1 cellular context compared by ENCODE assay signal in genomic region chr22:31085928-31086327, GRCh38.
TF ChIP-seq lines count a peak whose summit lies in the region.

No MANE protein-coding gene starts in this region.

TF ChIP-seq in HepG2, 621 proteins besides CTCF, POLR2A, EP300 and RAD21:
- no peak for TF ChIP-seq RNF2 (conservative IDR thresholded peaks at IDR 0.05; ENCODE audit: low read depth)
